Comparison of ENCODE assay signal across 13 cellular contexts in genomic region chr21:41370840-41371697, GRCh38. TPM values are rescaled to one million over a fixed set of nuclear protein-coding genes. Genes with fewer than 3 reads are reported as not detected.
DNase-seq lines count a peak whose midpoint lies in the region; ATAC-seq lines count a peak whose summit lies in the region.
"Had no signal": no experiment of that assay in that cellular context is flagged by ENCODE, and none has a peak within 500 bp of the region (broad histone marks: within the 10 kb centered on the region; RNA-seq: fewer than 3 reads in every experiment).

No MANE protein-coding gene starts in this region.

- H3K27me3 Mint-ChIP-seq in CD4-positive, CD25-positive, alpha-beta regulatory T cell = no peaks in the 10 kb centered on the region
- no peaks in the 10 kb centered on the region for H3K27me3 Mint-ChIP-seq in activated CD4-positive, alpha-beta memory T cell treated with anti-CD3 and anti-CD28 coated beads, Interleukin-2, amount 10 ng/mL, durations not matched to agents 7 days and 5 days
- H3K27me3 Mint-ChIP-seq in memory B cell = no peaks in the 10 kb centered on the region

- H3K4me1 Mint-ChIP-seq in CD4-positive, CD25-positive, alpha-beta regulatory T cell = peaks cover 11 to 77% (median 40%) of the 10 kb centered on the region in 4 donors
- H3K4me1 Mint-ChIP-seq in activated CD4-positive, alpha-beta memory T cell treated with anti-CD3 and anti-CD28 coated beads, Interleukin-2, amount 10 ng/mL, durations not matched to agents 7 days and 5 days = peaks cover 66% of the 10 kb centered on the region
- H3K4me1 Mint-ChIP-seq in memory B cell = peaks cover 45% of the 10 kb centered on the region

- POLR2A ChIA-PET in activated CD4-positive, alpha-beta memory T cell treated with anti-CD3 and anti-CD28 coated beads, Interleukin-2, amount 10 ng/mL, durations not matched to agents 7 days and 5 days (lab: Charles Lee) = interaction anchor here (1.4 to 5.4 kb wide), 4 partner anchors 9 to 55 kb away, joined by 4 to 43 read pairs (median 27); partner anchors contain the start of genes MX1 and MX2

- peak overlapping the region; percentile 69 to 97 (median 97) for H3K27ac Mint-ChIP-seq in CD4-positive, CD25-positive, alpha-beta regulatory T cell
- H3K27ac Mint-ChIP-seq in activated CD4-positive, alpha-beta memory T cell treated with anti-CD3 and anti-CD28 coated beads, Interleukin-2, amount 10 ng/mL, durations not matched to agents 7 days and 5 days = peak overlapping the region; percentile 77
- peak overlapping the region; percentile 77 for H3K27ac Mint-ChIP-seq in memory B cell

- peaks cover 14% of the 10 kb centered on the region for H3K36me3 ChIP-seq in CD4-positive, CD25-positive, alpha-beta regulatory T cell (ENCODE audit: control insufficient read depth, insufficient read depth, low read length)
- H3K36me3 ChIP-seq: brain microvascular endothelial cell had no signal

- H3K9me3 ChIP-seq in CD4-positive, CD25-positive, alpha-beta regulatory T cell (ENCODE audit: control insufficient read depth in 2 of 2, low read length in 2 of 2) = no peaks in the 10 kb centered on the region

- H3K4me1 ChIP-seq in CD4-positive, CD25-positive, alpha-beta regulatory T cell (ENCODE audit: control insufficient read depth, insufficient read depth, low read length, poor library complexity, severe bottlenecking) = peaks cover 40% of the 10 kb centered on the region

- peak overlapping the region; percentile 92 to 97 (median 94) for H3K4me3 Mint-ChIP-seq in CD4-positive, CD25-positive, alpha-beta regulatory T cell
- peak overlapping the region; percentile 70 for H3K4me3 Mint-ChIP-seq in activated CD4-positive, alpha-beta memory T cell treated with anti-CD3 and anti-CD28 coated beads, Interleukin-2, amount 10 ng/mL, durations not matched to agents 7 days and 5 days
- H3K4me3 Mint-ChIP-seq in memory B cell = peak overlapping the region; percentile 79
- H3K4me3 Mint-ChIP-seq: neural crest cell had no signal

- ATAC-seq in CD4-positive, CD25-positive, alpha-beta regulatory T cell (ENCODE audit: low read depth in 2 of 2) = no peak
- ATAC-seq in memory B cell (ENCODE audit: low read depth) (no peak), HG02588 (IDR thresholded peaks at IDR 0.05; ENCODE audit: unreplicated experiment) (no peak)
- ATAC-seq: SK-N-SH treated with all-trans-retinoic acid at 6 μM for 48 hours had no signal

- CTCF ChIA-PET in activated CD4-positive, alpha-beta memory T cell treated with anti-CD3 and anti-CD28 coated beads, Interleukin-2, amount 10 ng/mL, durations not matched to agents 7 days and 5 days (lab: Charles Lee) = interaction anchor here (1.4 to 2.7 kb wide), 2 partner anchors 87 to 746 kb away, joined by 3 to 12 read pairs; no protein-coding TSS in a partner anchor

- peak overlapping the region; percentile 81 for H3K4me3 ChIP-seq in CD4-positive, CD25-positive, alpha-beta regulatory T cell (ENCODE audit: low read depth, low read length)
- H3K4me3 ChIP-seq in GM08714 (ENCODE audit: low read length) = peak overlapping the region; percentile 0; the same call in 1 of the 2 replicates

- no peaks in the 10 kb centered on the region for H3K27me3 ChIP-seq in CD4-positive, CD25-positive, alpha-beta regulatory T cell (ENCODE audit: control insufficient read depth, insufficient read depth, low read length)
- H3K27me3 ChIP-seq: brain microvascular endothelial cell had no signal

- no peaks in the 10 kb centered on the region for H3K9me3 Mint-ChIP-seq in CD4-positive, CD25-positive, alpha-beta regulatory T cell
- no peaks in the 10 kb centered on the region for H3K9me3 Mint-ChIP-seq in activated CD4-positive, alpha-beta memory T cell treated with anti-CD3 and anti-CD28 coated beads, Interleukin-2, amount 10 ng/mL, durations not matched to agents 7 days and 5 days
- H3K9me3 Mint-ChIP-seq in memory B cell = no peaks in the 10 kb centered on the region

- no peak overlapping the region for H3K27ac ChIP-seq in CD4-positive, CD25-positive, alpha-beta regulatory T cell (ENCODE audit: insufficient read depth, low read length, poor library complexity, severe bottlenecking)
- H3K27ac ChIP-seq: brain microvascular endothelial cell had no signal

- peaks cover 24% of the 10 kb centered on the region for H3K36me3 Mint-ChIP-seq in CD4-positive, CD25-positive, alpha-beta regulatory T cell
- peaks cover 66% of the 10 kb centered on the region for H3K36me3 Mint-ChIP-seq in activated CD4-positive, alpha-beta memory T cell treated with anti-CD3 and anti-CD28 coated beads, Interleukin-2, amount 10 ng/mL, durations not matched to agents 7 days and 5 days (ENCODE audit: low read depth)
- H3K36me3 Mint-ChIP-seq in memory B cell = peaks cover 9% of the 10 kb centered on the region

- DNase-seq in CD4-positive, CD25-positive, alpha-beta regulatory T cell = no peak
- DNase-seq in activated CD4-positive, alpha-beta memory T cell treated with anti-CD3 and anti-CD28 coated beads, Interleukin-2, amount 10 ng/mL, durations not matched to agents 7 days and 5 days = no peak
- DNase-seq in memory B cell (ENCODE audit: low spot score in 2 of 2) = no peak
- no peak for DNase-seq in DMS153 (lab: John Stamatoyannopoulos, UW)
- no peak for DNase-seq in NCI-H69 (lab: John Stamatoyannopoulos, UW)
- DNase-seq in hypothalamus (lab: John Stamatoyannopoulos, UW) = no peak
- DNase-seq: brain microvascular endothelial cell, erythroblast, NCI-H1436 treated with DMSO at 0.1 percent for 48 hours had no signal

RNA-seq across cellular contexts. Expression of gene MX2, which starts 9.2 kb away (rescaled TPM):
- total RNA-seq in CD4-positive, CD25-positive, alpha-beta regulatory T cell = 119 TPM
- 10 to 100 TPM; 34.8 to 52.7 (median 44.0) TPM for polyA plus RNA-seq in CD4-positive, CD25-positive, alpha-beta regulatory T cell
- 100 to 1,000 TPM; 167 to 171 TPM for total RNA-seq in activated CD4-positive, alpha-beta memory T cell treated with anti-CD3 and anti-CD28 coated beads, Interleukin-2, amount 10 ng/mL, durations not matched to agents 7 days and 5 days
- total RNA-seq: neural crest cell had no signal

RNA-seq across cellular contexts. Expression of gene FAM3B, which starts 54.5 kb away (rescaled TPM):
- not detected for total RNA-seq in CD4-positive, CD25-positive, alpha-beta regulatory T cell
- not detected for polyA plus RNA-seq in CD4-positive, CD25-positive, alpha-beta regulatory T cell
- total RNA-seq in activated CD4-positive, alpha-beta memory T cell treated with anti-CD3 and anti-CD28 coated beads, Interleukin-2, amount 10 ng/mL, durations not matched to agents 7 days and 5 days = not detected

RNA-seq across cellular contexts. Expression of gene MX1, which starts 55.0 kb away (rescaled TPM):
- 111 TPM for total RNA-seq in CD4-positive, CD25-positive, alpha-beta regulatory T cell
- 100 to 1,000 TPM in 1 of 4 donors, 10 to 100 TPM in 3; 82.5 to 137 (median 89.4) TPM for polyA plus RNA-seq in CD4-positive, CD25-positive, alpha-beta regulatory T cell
- total RNA-seq in activated CD4-positive, alpha-beta memory T cell treated with anti-CD3 and anti-CD28 coated beads, Interleukin-2, amount 10 ng/mL, durations not matched to agents 7 days and 5 days = 100 to 1,000 TPM; 682 to 702 TPM
